Comparison of ENCODE assay signal across 21 cellular contexts in the genomic region with DNA sequence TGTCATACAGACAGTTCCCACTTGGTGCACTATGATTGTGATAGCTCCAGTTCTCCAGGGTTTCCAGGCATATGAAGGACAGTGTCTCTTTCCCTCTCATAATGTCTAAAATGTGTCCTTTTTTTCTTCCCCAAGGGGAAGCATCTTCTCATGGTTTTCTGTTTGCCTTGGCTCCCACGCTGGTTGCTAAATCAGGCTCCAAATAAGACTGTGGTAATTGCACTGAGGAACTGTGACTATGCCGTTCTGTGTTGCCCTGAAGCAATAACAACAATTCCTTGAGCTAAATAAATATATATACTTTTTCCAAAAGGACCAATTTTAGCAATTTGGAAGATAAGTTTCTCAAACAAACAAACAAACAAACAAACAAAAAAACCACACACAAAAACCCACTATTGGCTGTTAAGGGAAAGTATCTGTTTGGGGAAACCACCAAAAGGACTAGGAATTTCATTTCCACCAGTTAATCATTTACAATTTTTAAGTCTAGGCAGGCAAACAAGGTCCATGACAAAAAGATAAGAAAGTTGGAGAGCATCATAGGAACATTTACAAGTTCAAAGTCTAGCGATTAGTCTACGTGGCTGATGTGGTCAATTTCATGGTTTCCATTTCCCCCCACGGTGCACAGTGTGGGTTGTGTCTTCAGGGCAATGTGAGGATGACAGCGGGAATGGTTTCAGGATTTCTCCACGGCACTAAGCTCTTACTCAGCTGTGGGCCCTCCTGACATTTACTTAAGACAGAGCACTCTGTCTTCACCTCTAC.
DNase-seq lines count a peak whose midpoint lies in the region; ATAC-seq and TF ChIP-seq lines count a peak whose summit lies in the region.
"Had no signal": no experiment of that assay in that cellular context is flagged by ENCODE, and none has a peak within 500 bp of the region (broad histone marks: within the 10 kb centered on the region; RNA-seq: fewer than 3 reads in every experiment).

No MANE protein-coding gene starts in this region.

- H3K79me2 ChIP-seq in osteoblast (ENCODE audit: insufficient read depth, low read length), result no peaks in the 10 kb centered on the region
- H3K79me2 ChIP-seq: parathyroid adenoma had no signal

- 79% methylated on average over 7 of the region's 7 CpGs for WGBS in esophagus muscularis mucosa

- peak overlapping the region; percentile 56 for H3K4me2 ChIP-seq in osteoblast (ENCODE audit: insufficient read depth, low read length)

- H3K27me3 Mint-ChIP-seq in Caco-2 (ENCODE audit: insufficient read depth, unreplicated experiment), result no peaks in the 10 kb centered on the region
- H3K27me3 Mint-ChIP-seq in glutamatergic neuron (ENCODE audit: unreplicated experiment), result peaks cover 1% of the 10 kb centered on the region

- H3K9me3 ChIP-seq in Caco-2 (no peaks in the 10 kb centered on the region), esophagus muscularis mucosa (no peaks in the 10 kb centered on the region), osteoblast (ENCODE audit: low read depth, low read length) (no peaks in the 10 kb centered on the region), tibial artery (no peaks in the 10 kb centered on the region)
- H3K9me3 ChIP-seq: ascending aorta, left ventricle myocardium inferior had no signal

- H3K36me3 Mint-ChIP-seq in Caco-2 (ENCODE audit: insufficient read depth, unreplicated experiment) (peaks cover 12% of the 10 kb centered on the region), glutamatergic neuron (ENCODE audit: unreplicated experiment) (no peaks in the 10 kb centered on the region)

- H3K27me3 ChIP-seq in Caco-2 (replicated peaks; ENCODE audit: control insufficient read depth, insufficient read depth, low read length) (no peaks in the 10 kb centered on the region), esophagus muscularis mucosa (no peaks in the 10 kb centered on the region), osteoblast (ENCODE audit: insufficient read depth, low read length) (no peaks in the 10 kb centered on the region), tibial artery (no peaks in the 10 kb centered on the region)
- H3K27me3 ChIP-seq: ascending aorta, foreskin keratinocyte had no signal

- no peak for TF ChIP-seq EP300 in esophagus muscularis mucosa (IDR thresholded peaks at IDR 0.05)

- intact Hi-C loops in Caco-2 (cut with micrococcal nuclease; ENCODE audit: unreplicated experiment) (loop anchor here (1.0 kb wide), 2 partner anchors 19 to 63 kb away; a partner anchor contains a TSS), esophagus muscularis mucosa (cut with DNase I) (loop anchor here (5.0 kb wide), 1 partner anchor 462 kb away; no protein-coding TSS in a partner anchor), tibial artery (cut with DNase I; ENCODE audit: low total_unique reads) (no loop called here)

- no peak for TF ChIP-seq CTCF in Caco-2 (IDR thresholded peaks at IDR 0.05; ENCODE audit: insufficient read depth in 1 of 2, low read depth in 1 of 2, low read length in 1 of 2, severe bottlenecking in 1 of 2, unreplicated experiment in 1 of 2)
- TF ChIP-seq CTCF in esophagus muscularis mucosa (IDR thresholded peaks at IDR 0.05), result no peak
- TF ChIP-seq CTCF in osteoblast (IDR thresholded peaks at IDR 0.05; ENCODE audit: extremely low read depth, low read depth, low read length), result no peak
- TF ChIP-seq CTCF in glutamatergic neuron (IDR thresholded peaks at IDR 0.05; ENCODE audit: partially characterized antibody, unreplicated experiment), result no peak
- no peak for TF ChIP-seq CTCF in tibial artery (IDR thresholded peaks at IDR 0.05)

- H3K36me3 ChIP-seq in Caco-2 (ENCODE audit: control insufficient read depth, insufficient read depth, low read length), result no peaks in the 10 kb centered on the region
- H3K36me3 ChIP-seq in esophagus muscularis mucosa, result no peaks in the 10 kb centered on the region
- H3K36me3 ChIP-seq in osteoblast (ENCODE audit: insufficient read depth, low read length), result no peaks in the 10 kb centered on the region
- H3K36me3 ChIP-seq in tibial artery, result no peaks in the 10 kb centered on the region
- H3K36me3 ChIP-seq: ascending aorta, left ventricle myocardium inferior had no signal

- DNase-seq in Caco-2 (peak; percentile 56 to 64), MV-4-11 (lab: John Stamatoyannopoulos, UW) (peak; percentile 29), esophagus muscularis mucosa (ENCODE audit: extremely low spot score) (peak; percentile 50), osteoblast (ENCODE audit: insufficient read length, low spot score, missing footprints) (peak; percentile 44), glutamatergic neuron (no peak), tibial artery (no peak), COR-L47 (lab: John Stamatoyannopoulos, UW) (no peak)
- DNase-seq: activated gamma-delta T cell treated with Interleukin-2 at 50 U/mL for 16 hours; foreskin keratinocyte; GDM1; left ventricle myocardium inferior; NCI-H1694 treated with DMSO at 0.1 percent for 48 hours; NCI-H446; SIG-M5; stimulated activated CD4-positive, alpha-beta T cell treated with anti-CD3 and anti-CD28 coated beads, Interleukin-4, amount 100 ng/mL, for 24 hours; T-helper 17 cell had no signal

- CTCF ChIA-PET in Caco-2 (lab: Charles Lee), result interaction anchor here (0.6 to 1.4 kb wide), 2 partner anchors 51 to 92 kb away, joined by 3 to 5 read pairs; no protein-coding TSS in a partner anchor

- BruUV-seq in Caco-2 (replicated peaks; lab: Mats Ljungman, UMichigan), result no TSS peak

- H3K4me3 ChIP-seq in Caco-2 (ENCODE audit: low read depth, low read length), result no peak overlapping the region
- no peak overlapping the region for H3K4me3 ChIP-seq in esophagus muscularis mucosa
- no peak overlapping the region for H3K4me3 ChIP-seq in osteoblast (ENCODE audit: insufficient read depth, low read length)
- no peak overlapping the region for H3K4me3 ChIP-seq in tibial artery
- H3K4me3 ChIP-seq: ascending aorta, left ventricle myocardium inferior had no signal

- POLR2A ChIA-PET in Caco-2 (lab: Charles Lee), result interaction anchor here (0.6 to 0.9 kb wide), 2 partner anchors 17 to 363 kb away, joined by 3 to 4 read pairs; no protein-coding TSS in a partner anchor

- TF ChIP-seq POLR2A in esophagus muscularis mucosa (IDR thresholded peaks at IDR 0.05; ENCODE audit: low read depth), result no peak

- H3K27ac ChIP-seq in esophagus muscularis mucosa (replicated peaks in 1 of 4) (no peak overlapping the region), osteoblast (ENCODE audit: low read depth, low read length) (no peak overlapping the region), tibial artery (no peak overlapping the region)
- H3K27ac ChIP-seq: ascending aorta, foreskin keratinocyte, left ventricle myocardium inferior, parathyroid adenoma had no signal

- H4K20me1 ChIP-seq in osteoblast (ENCODE audit: insufficient read depth, low read length), result no peaks in the 10 kb centered on the region

- no peaks in the 10 kb centered on the region for H3K9me3 Mint-ChIP-seq in Caco-2 (ENCODE audit: unreplicated experiment)
- peaks cover 2% of the 10 kb centered on the region for H3K9me3 Mint-ChIP-seq in glutamatergic neuron (ENCODE audit: unreplicated experiment)

- H3K27ac Mint-ChIP-seq in Caco-2 (ENCODE audit: unreplicated experiment), result peak overlapping the region; percentile 26
- H3K27ac Mint-ChIP-seq in glutamatergic neuron (ENCODE audit: unreplicated experiment), result no peak overlapping the region
- H3K27ac Mint-ChIP-seq: B cell, T-helper 17 cell had no signal

- H3K4me1 ChIP-seq in Caco-2, result peaks cover 64% of the 10 kb centered on the region
- peaks cover 0 to 14% (median 11%) of the 10 kb centered on the region in 4 donors for H3K4me1 ChIP-seq in esophagus muscularis mucosa
- peaks cover 28% of the 10 kb centered on the region for H3K4me1 ChIP-seq in osteoblast (ENCODE audit: insufficient read depth, low read length)
- H3K4me1 ChIP-seq in tibial artery, result peaks cover 0 to 23% (median 9%) of the 10 kb centered on the region in 4 donors
- H3K4me1 ChIP-seq: foreskin keratinocyte, parathyroid adenoma had no signal

- no peak for ATAC-seq in HG02970 (IDR thresholded peaks at IDR 0.05; ENCODE audit: low FRiP score, unreplicated experiment)
- ATAC-seq: activated CD4-positive, CD25-positive, alpha-beta regulatory T cell treated with anti-CD3 and anti-CD28 coated beads, Interleukin-2, amount 50 U/mL, for 24 hours; foreskin keratinocyte; T-helper 17 cell had no signal

- peaks cover 51% of the 10 kb centered on the region for H3K4me1 Mint-ChIP-seq in Caco-2 (ENCODE audit: low read depth, unreplicated experiment)
- no peaks in the 10 kb centered on the region for H3K4me1 Mint-ChIP-seq in glutamatergic neuron (ENCODE audit: low read depth, unreplicated experiment)
- H3K4me1 Mint-ChIP-seq: B cell had no signal

- peak overlapping the region; percentile 71 for H2AFZ ChIP-seq in osteoblast (ENCODE audit: low read length)
- H2AFZ ChIP-seq: parathyroid adenoma had no signal

- H3K4me3 Mint-ChIP-seq in Caco-2 (ENCODE audit: unreplicated experiment), result peak overlapping the region; percentile 14
- no peak overlapping the region for H3K4me3 Mint-ChIP-seq in glutamatergic neuron (ENCODE audit: unreplicated experiment)
- H3K4me3 Mint-ChIP-seq: B cell, T-helper 17 cell had no signal

Comparison
In these comparisons a context has a peak if more than half of its experiments do, and no peak if none do; other contexts are left out.
1. DNase-seq: peak in Caco-2 (2 of 2), MV-4-11 (single experiment), esophagus muscularis mucosa (single experiment) and osteoblast (single experiment); none in glutamatergic neuron (single experiment), tibial artery (0 of 2) and COR-L47 (single experiment).